Comparison of ENCODE assay signal across 17 cellular contexts in the genomic region with DNA sequence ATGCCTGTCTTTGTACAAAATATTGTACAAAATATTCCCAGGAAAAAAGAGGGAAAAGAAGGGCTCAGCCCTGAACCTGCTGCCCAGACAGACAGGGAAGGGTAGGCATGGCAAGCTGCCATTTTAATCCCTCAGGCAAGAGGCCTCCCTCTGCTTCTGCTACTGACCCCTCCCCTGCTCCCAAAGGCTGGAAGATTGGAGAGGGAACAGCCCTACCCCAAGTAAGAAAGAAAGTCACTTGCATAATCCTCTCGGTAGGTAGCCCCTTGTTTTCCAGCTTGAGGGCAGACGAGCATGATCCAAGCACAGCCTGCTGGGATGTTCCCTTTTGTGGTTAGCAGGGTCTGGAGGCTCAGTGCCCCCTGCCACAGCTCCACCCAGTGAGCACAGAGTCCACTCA. TPM values are rescaled to one million over a fixed set of nuclear protein-coding genes. Genes with fewer than 3 reads are reported as not detected.
"Had no signal": no experiment of that assay in that cellular context is flagged by ENCODE, and none has a peak within 500 bp of the region (broad histone marks: within the 10 kb centered on the region; RNA-seq: fewer than 3 reads in every experiment).

No MANE protein-coding gene starts in this region.

- H3K27ac ChIP-seq: colonic mucosa had no signal

- ATAC-seq: activated CD4-positive, alpha-beta T cell treated with anti-CD3 and anti-CD28 coated beads for 36 hours; naive thymus-derived CD8-positive, alpha-beta T cell had no signal

- H3K4me3 Mint-ChIP-seq: activated CD4-positive, alpha-beta T cell treated with anti-CD3 and anti-CD28 coated beads for 36 hours; activated naive CD8-positive, alpha-beta T cell treated with anti-CD3 and anti-CD28 coated beads for 36 hours; brain; naive thymus-derived CD8-positive, alpha-beta T cell; stimulated activated naive CD8-positive, alpha-beta T cell treated with anti-CD3 and anti-CD28 coated beads, Interleukin-15, Interleukin-2, amounts not matched to agents 100 ng/mL and 50 ng/mL, for 24 hours had no signal

- H3K27me3 ChIP-seq: colonic mucosa, tibial nerve had no signal

- H3K27me3 Mint-ChIP-seq: brain; stimulated activated naive CD8-positive, alpha-beta T cell treated with anti-CD3 and anti-CD28 coated beads, Interleukin-15, Interleukin-2, amounts not matched to agents 100 ng/mL and 50 ng/mL, for 24 hours had no signal

- H3K4me3 ChIP-seq: colonic mucosa, tibial nerve had no signal

- DNase-seq: activated CD4-positive, alpha-beta T cell treated with anti-CD3 and anti-CD28 coated beads for 36 hours; activated CD4-positive, alpha-beta T cell treated with anti-CD3 and anti-CD28 coated beads, Interleukin-2, amount 50 U/mL, for 48 hours; activated naive CD8-positive, alpha-beta T cell treated with anti-CD3 and anti-CD28 coated beads for 36 hours; activated T-cell treated with anti-CD3 and anti-CD28 coated beads for 4 hours; amniotic stem cell; central memory CD4-positive, alpha-beta T cell; colonic mucosa; erythroblast; foreskin melanocyte; glutamatergic neuron; mesenchymal stem cell; naive thymus-derived CD8-positive, alpha-beta T cell; stimulated activated CD4-positive, alpha-beta T cell treated with anti-CD3 and anti-CD28 coated beads, Interleukin-12 subunit alpha, Interleukin-12 subunit beta, amount 100 ng/mL, for 4 hours; stimulated activated CD4-positive, alpha-beta T cell treated with anti-CD3 and anti-CD28 coated beads, Interleukin-1b, Interleukin-23, amount 100 ng/mL, for 48 hours had no signal

- H3K9me3 ChIP-seq: colonic mucosa, tibial nerve had no signal

- H3K9me3 Mint-ChIP-seq: activated naive CD8-positive, alpha-beta T cell treated with anti-CD3 and anti-CD28 coated beads for 36 hours; brain; naive thymus-derived CD8-positive, alpha-beta T cell; stimulated activated naive CD8-positive, alpha-beta T cell treated with anti-CD3 and anti-CD28 coated beads, Interleukin-15, Interleukin-2, amounts not matched to agents 100 ng/mL and 50 ng/mL, for 24 hours had no signal

- H3K4me1 ChIP-seq: colonic mucosa had no signal

- H3K36me3 Mint-ChIP-seq: activated naive CD8-positive, alpha-beta T cell treated with anti-CD3 and anti-CD28 coated beads for 36 hours; naive thymus-derived CD8-positive, alpha-beta T cell had no signal

- H3K27ac Mint-ChIP-seq: activated CD4-positive, alpha-beta T cell treated with anti-CD3 and anti-CD28 coated beads for 36 hours; activated naive CD8-positive, alpha-beta T cell treated with anti-CD3 and anti-CD28 coated beads for 36 hours; brain; stimulated activated naive CD8-positive, alpha-beta T cell treated with anti-CD3 and anti-CD28 coated beads, Interleukin-15, Interleukin-2, amounts not matched to agents 100 ng/mL and 50 ng/mL, for 24 hours had no signal

- H3K4me1 Mint-ChIP-seq: brain had no signal

RNA-seq across cellular contexts. Expression of a gene that starts 20.7 kb away (rescaled TPM):
- total RNA-seq: naive thymus-derived CD8-positive, alpha-beta T cell had no signal
